Comparison of ENCODE assay signal across 8 cellular contexts in the genomic region with DNA sequence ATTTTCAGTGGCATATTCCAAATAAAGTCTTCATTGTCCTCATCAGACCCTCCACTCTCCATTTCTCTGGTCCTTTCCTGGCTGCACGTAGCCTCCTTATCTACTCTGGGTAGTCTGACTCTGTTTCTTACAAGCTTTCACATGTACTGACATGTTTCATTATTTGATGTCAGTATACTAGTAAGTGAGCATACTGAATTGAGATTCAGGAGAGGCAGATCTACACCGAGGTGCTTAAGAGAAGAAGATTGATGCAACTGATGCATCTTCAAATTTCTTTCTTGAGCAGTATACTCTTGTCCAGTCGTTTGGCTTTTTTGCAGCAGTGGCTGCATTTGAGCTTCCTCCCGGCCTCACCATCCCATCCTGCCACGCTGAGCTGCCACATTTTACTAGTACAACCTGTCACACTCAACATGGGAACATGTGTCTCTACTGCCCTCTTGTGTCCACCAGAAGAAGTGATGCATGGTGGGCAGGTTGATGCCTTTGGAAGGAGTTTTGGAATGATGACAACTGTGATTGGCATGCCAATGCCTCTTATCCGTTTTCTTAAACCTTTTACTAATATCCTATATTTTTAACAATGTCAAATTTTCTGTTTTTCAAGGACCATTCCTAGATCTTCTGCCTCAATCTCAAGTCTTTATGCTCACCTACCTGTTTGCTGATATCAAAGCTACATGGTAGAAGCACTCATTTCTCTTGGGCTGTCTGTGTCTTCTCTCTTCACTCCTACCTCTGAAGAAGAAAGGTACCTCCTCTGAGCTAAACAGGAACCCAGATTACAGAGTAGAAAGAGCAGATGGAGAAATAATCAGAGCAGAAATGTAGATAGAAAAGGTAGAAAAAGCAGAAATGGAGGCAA. TPM values are rescaled to one million over a fixed set of nuclear protein-coding genes. Genes with fewer than 3 reads are reported as not detected.
DNase-seq lines count a peak whose midpoint lies in the region; ATAC-seq and TF ChIP-seq lines count a peak whose summit lies in the region.

No MANE protein-coding gene starts in this region.

- no peak overlapping the region for H3K4me3 Mint-ChIP-seq in Caco-2 (ENCODE audit: unreplicated experiment)
- peak overlapping the region; percentile 27 for H3K4me3 Mint-ChIP-seq in activated CD4-positive, alpha-beta memory T cell treated with anti-CD3 and anti-CD28 coated beads for 36 hours

- no peaks in the 10 kb centered on the region for H3K27me3 ChIP-seq in Caco-2 (replicated peaks; ENCODE audit: control insufficient read depth, insufficient read depth, low read length)

- H3K36me3 Mint-ChIP-seq in Caco-2 (ENCODE audit: insufficient read depth, unreplicated experiment): no peaks in the 10 kb centered on the region
- no peaks in the 10 kb centered on the region for H3K36me3 Mint-ChIP-seq in activated CD4-positive, alpha-beta memory T cell treated with anti-CD3 and anti-CD28 coated beads for 36 hours

- ATAC-seq in GM19455 (IDR thresholded peaks at IDR 0.05; ENCODE audit: unreplicated experiment): peak; percentile 97
- peak; percentile 83 for ATAC-seq in HG03521 (IDR thresholded peaks at IDR 0.05; ENCODE audit: unreplicated experiment)
- ATAC-seq in mucosa of descending colon: peak; percentile 94

- H3K36me3 ChIP-seq in Caco-2 (ENCODE audit: control insufficient read depth, insufficient read depth, low read length): no peaks in the 10 kb centered on the region
- H3K36me3 ChIP-seq in mucosa of descending colon (ENCODE audit: low read depth): no peaks in the 10 kb centered on the region

- H3K4me1 ChIP-seq in Caco-2 (no peaks in the 10 kb centered on the region), mucosa of descending colon (ENCODE audit: low read depth) (no peaks in the 10 kb centered on the region)

- H3K9me3 ChIP-seq in Caco-2 (no peaks in the 10 kb centered on the region), mucosa of descending colon (no peaks in the 10 kb centered on the region)

- no peaks in the 10 kb centered on the region for H3K27me3 Mint-ChIP-seq in Caco-2 (ENCODE audit: insufficient read depth, unreplicated experiment)
- H3K27me3 Mint-ChIP-seq in activated CD4-positive, alpha-beta memory T cell treated with anti-CD3 and anti-CD28 coated beads for 36 hours: no peaks in the 10 kb centered on the region

- peaks cover 6% of the 10 kb centered on the region for H3K4me1 Mint-ChIP-seq in Caco-2 (ENCODE audit: low read depth, unreplicated experiment)
- H3K4me1 Mint-ChIP-seq in activated CD4-positive, alpha-beta memory T cell treated with anti-CD3 and anti-CD28 coated beads for 36 hours (ENCODE audit: low read depth): peaks cover 11% of the 10 kb centered on the region

- CTCF ChIA-PET in Caco-2 (lab: Charles Lee): interaction anchor here (0.6 to 1.0 kb wide), 8 partner anchors 97 to 822 kb away, joined by 3 to 14 read pairs (median 4); no protein-coding TSS in a partner anchor
- CTCF ChIA-PET in activated CD4-positive, alpha-beta memory T cell treated with anti-CD3 and anti-CD28 coated beads for 36 hours (lab: Charles Lee): interaction anchor here (0.5 to 5.6 kb wide), 51 partner anchors 8 to 430 kb away, joined by 3 to 127 read pairs (median 5); a partner anchor contains a TSS

- POLR2A ChIA-PET in Caco-2 (lab: Charles Lee): interaction anchor here (0.6 kb wide), 2 partner anchors 16 to 25 kb away, joined by 3 to 6 read pairs; no protein-coding TSS in a partner anchor
- POLR2A ChIA-PET in activated CD4-positive, alpha-beta memory T cell treated with anti-CD3 and anti-CD28 coated beads for 36 hours (lab: Charles Lee): interaction anchor here (0.8 kb wide), 1 partner anchor 94 kb away, joined by 3 read pairs; no protein-coding TSS in a partner anchor

- DNase-seq in Caco-2 (peak; percentile 59 to 67), NCI-H748 (lab: John Stamatoyannopoulos, UW; ENCODE audit: unreplicated experiment) (peak; percentile 64), mucosa of descending colon (peak in 2 of 3 donors; percentile 38 to 64)
- peak; percentile 73 for DNase-seq in activated CD4-positive, alpha-beta memory T cell treated with anti-CD3 and anti-CD28 coated beads for 36 hours
- peak; percentile 32 for DNase-seq in effector CD8-positive, alpha-beta T cell (lab: John Stamatoyannopoulos, UW)
- peak; percentile 2 to 31 for DNase-seq in stimulated activated CD8-positive, alpha-beta memory T cell treated with anti-CD3 and anti-CD28 coated beads, Interleukin-7, amount 100 ng/mL, for 48 hours (ENCODE audit: extremely low read depth in 1 of 2, low read depth in 1 of 2)

- intact Hi-C loops in Caco-2 (cut with micrococcal nuclease; ENCODE audit: unreplicated experiment) (loop anchor here (1.0 to 5.0 kb wide), 4 partner anchors 97 to 426 kb away; no protein-coding TSS in a partner anchor), mucosa of descending colon (cut with DNase I, micrococcal nuclease) (loop anchor here (5.0 to 10.0 kb wide), 2 partner anchors 250 to 253 kb away; no protein-coding TSS in a partner anchor)
- intact Hi-C loops in activated CD4-positive, alpha-beta memory T cell treated with anti-CD3 and anti-CD28 coated beads for 36 hours (cut with micrococcal nuclease): loop anchor here (1.0 to 2.0 kb wide), 4 partner anchors 97 to 426 kb away; a partner anchor contains a TSS

- no peak overlapping the region for H3K4me3 ChIP-seq in Caco-2 (ENCODE audit: low read depth, low read length)
- H3K4me3 ChIP-seq in mucosa of descending colon: no peak overlapping the region

- no peak overlapping the region for H3K27ac Mint-ChIP-seq in Caco-2 (ENCODE audit: unreplicated experiment)
- H3K27ac Mint-ChIP-seq in activated CD4-positive, alpha-beta memory T cell treated with anti-CD3 and anti-CD28 coated beads for 36 hours: no peak overlapping the region

- no TSS peak for BruUV-seq in Caco-2 (replicated peaks; lab: Mats Ljungman, UMichigan)

- TF ChIP-seq CTCF in Caco-2 (IDR thresholded peaks at IDR 0.05; ENCODE audit: insufficient read depth in 1 of 2, low read depth in 1 of 2, low read length in 1 of 2, severe bottlenecking in 1 of 2, unreplicated experiment in 1 of 2) (peak; percentile 84 to 85), mucosa of descending colon (IDR thresholded peaks at IDR 0.05) (peak; percentile 68)

- no peaks in the 10 kb centered on the region for H3K9me3 Mint-ChIP-seq in Caco-2 (ENCODE audit: unreplicated experiment)
- no peaks in the 10 kb centered on the region for H3K9me3 Mint-ChIP-seq in activated CD4-positive, alpha-beta memory T cell treated with anti-CD3 and anti-CD28 coated beads for 36 hours

RNA-seq across cellular contexts. Expression of a gene that starts 38.7 kb away (rescaled TPM):
- total RNA-seq in Caco-2 (2022) (not detected in 2 replicates), mucosa of descending colon (not detected)
- not detected for total RNA-seq in activated CD4-positive, alpha-beta memory T cell treated with anti-CD3 and anti-CD28 coated beads for 36 hours

Comparison
In these comparisons a context has a peak if more than half of its experiments do, and no peak if none do; other contexts are left out.
1. DNase-seq: peak in every context shown above with its lines; median percentile 73 in activated CD4-positive, alpha-beta memory T cell treated with anti-CD3 and anti-CD28 coated beads for 36 hours; 64 in NCI-H748; 63 in Caco-2; 51 in mucosa of descending colon; 32 in effector CD8-positive, alpha-beta T cell; 16 in stimulated activated CD8-positive, alpha-beta memory T cell treated with anti-CD3 and anti-CD28 coated beads, Interleukin-7, amount 100 ng/mL, for 48 hours.